In the genomic region with DNA sequence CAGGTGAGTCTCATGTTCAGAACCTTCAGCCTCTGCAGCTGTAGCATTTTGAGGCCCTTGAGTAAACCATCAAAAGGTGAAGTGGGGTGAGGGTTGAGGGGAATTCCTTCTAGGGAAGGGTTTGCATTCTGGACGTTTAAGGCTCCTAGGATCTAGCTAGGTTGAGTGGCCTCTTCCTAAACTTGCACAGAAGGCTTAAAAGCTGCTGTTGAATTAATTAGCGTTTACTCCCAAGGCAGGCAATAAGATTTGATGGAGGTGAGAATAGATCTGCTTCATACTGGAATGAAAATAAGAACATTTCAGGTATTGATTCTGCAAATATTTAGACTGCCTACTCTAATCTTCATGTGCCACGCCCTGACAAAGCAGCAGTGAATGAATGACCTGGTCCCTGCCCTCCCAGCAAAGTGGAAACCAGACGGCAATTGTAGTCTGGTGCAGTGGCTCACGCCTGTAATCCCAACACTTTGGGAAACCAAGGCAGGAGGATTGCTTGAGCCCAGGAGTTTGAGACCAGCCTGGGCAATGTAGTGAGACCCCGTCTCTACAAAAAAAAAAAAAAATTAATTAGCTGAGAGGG, we compare ENCODE assay signal across 21 cellular contexts. TPM values are rescaled to one million over a fixed set of nuclear protein-coding genes. Genes with fewer than 3 reads are reported as not detected.
DNase-seq lines count a peak whose midpoint lies in the region; ATAC-seq and TF ChIP-seq lines count a peak whose summit lies in the region.
"Had no signal": no experiment of that assay in that cellular context is flagged by ENCODE, and none has a peak within 500 bp of the region (broad histone marks: within the 10 kb centered on the region; RNA-seq: fewer than 3 reads in every experiment).

No MANE protein-coding gene starts in this region.

- no peak overlapping the region for H3K4me2 ChIP-seq in neural progenitor cell
- H3K4me2 ChIP-seq: GM23338 had no signal

- no peaks in the 10 kb centered on the region for H3K9me3 ChIP-seq in colonic mucosa
- H3K9me3 ChIP-seq in mucosa of stomach (ENCODE audit: control insufficient read depth, low read length): no peaks in the 10 kb centered on the region
- H3K9me3 ChIP-seq in neural progenitor cell (ENCODE audit: low read depth): no peaks in the 10 kb centered on the region

- H3K4me3 ChIP-seq in colonic mucosa (no peak overlapping the region), mucosa of stomach (ENCODE audit: low read length) (no peak overlapping the region), neural progenitor cell (no peak overlapping the region)
- H3K4me3 ChIP-seq: GM23338, SK-N-MC had no signal

- H3K4me3 Mint-ChIP-seq in type B pancreatic cell (no peak overlapping the region), neural progenitor cell (no peak overlapping the region)
- H3K4me3 Mint-ChIP-seq: GM23338 had no signal

- H3K9me3 Mint-ChIP-seq in type B pancreatic cell (no peaks in the 10 kb centered on the region), neural progenitor cell (no peaks in the 10 kb centered on the region)
- H3K9me3 Mint-ChIP-seq: GM23338 had no signal

- H3K9ac ChIP-seq in colonic mucosa (ENCODE audit: low read depth in 2 of 2, low read length in 2 of 2): no peak overlapping the region
- H3K9ac ChIP-seq in mucosa of stomach (ENCODE audit: low read length): peak overlapping the region; percentile 63
- H3K9ac ChIP-seq in neural progenitor cell: no peak overlapping the region

- no peak for ATAC-seq in GM21528 (IDR thresholded peaks at IDR 0.05; ENCODE audit: low FRiP score, unreplicated experiment)
- ATAC-seq: GM23338, HCT116 had no signal

- H3K36me3 Mint-ChIP-seq in type B pancreatic cell (no peaks in the 10 kb centered on the region), neural progenitor cell (no peaks in the 10 kb centered on the region)

- H3F3A ChIP-seq in neural progenitor cell (ENCODE audit: low read depth): no peaks in the 10 kb centered on the region

- TF ChIP-seq CTCF in colonic mucosa (IDR thresholded peaks at IDR 0.05): no peak
- no peak for TF ChIP-seq CTCF in type B pancreatic cell (conservative IDR thresholded peaks at IDR 0.05)
- TF ChIP-seq CTCF in neural progenitor cell (IDR thresholded peaks at IDR 0.05): no peak

- H3K36me3 ChIP-seq in colonic mucosa (no peaks in the 10 kb centered on the region), mucosa of stomach (ENCODE audit: control insufficient read depth, insufficient read depth, low read length) (no peaks in the 10 kb centered on the region), neural progenitor cell (no peaks in the 10 kb centered on the region)

- H3K27ac ChIP-seq in colonic mucosa: no peak overlapping the region
- H3K27ac ChIP-seq in neural progenitor cell: no peak overlapping the region
- H3K27ac ChIP-seq: C4-2B, SK-N-MC had no signal

- H3K27me3 ChIP-seq in colonic mucosa (no peaks in the 10 kb centered on the region), mucosa of stomach (ENCODE audit: control insufficient read depth, insufficient read depth, low read length) (no peaks in the 10 kb centered on the region), neural progenitor cell (no peaks in the 10 kb centered on the region)

- H4K20me1 ChIP-seq in neural progenitor cell (ENCODE audit: low read depth): no peaks in the 10 kb centered on the region

- intact Hi-C loops in colonic mucosa (cut with DNase I): no loop called here

- H3K79me2 ChIP-seq in neural progenitor cell (ENCODE audit: low read depth): no peaks in the 10 kb centered on the region

- no peaks in the 10 kb centered on the region for H3K4me1 ChIP-seq in colonic mucosa
- H3K4me1 ChIP-seq in mucosa of stomach (ENCODE audit: control insufficient read depth, insufficient read depth, low read length): peaks cover 39% of the 10 kb centered on the region
- no peaks in the 10 kb centered on the region for H3K4me1 ChIP-seq in neural progenitor cell

- H3K4me1 Mint-ChIP-seq in type B pancreatic cell (ENCODE audit: unreplicated experiment) (no peaks in the 10 kb centered on the region), neural progenitor cell (no peaks in the 10 kb centered on the region)

- H3K27ac Mint-ChIP-seq in type B pancreatic cell (peak overlapping the region; percentile 67), neural progenitor cell (no peak overlapping the region)

- no peak overlapping the region for H2AFZ ChIP-seq in neural progenitor cell (replicated peaks)
- H2AFZ ChIP-seq: GM23338 had no signal

- DNase-seq in HuH-7 (ENCODE audit: low spot score): peak; percentile 59
- peak; percentile 57 for DNase-seq in colonic mucosa
- no peak for DNase-seq in type B pancreatic cell (ENCODE audit: extremely low spot score, unreplicated experiment)
- no peak for DNase-seq in GOT3 (lab: John Stamatoyannopoulos, UW)
- DNase-seq in neural progenitor cell (ENCODE audit: low spot score): no peak
- DNase-seq: AML-193, DMS153, GF-D8, KG1, NCI-H1694 treated with DMSO at 0.1 percent for 48 hours, NCI-H510A, NCI-H748 treated with DMSO at 0.1 percent for 48 hours, SHP77 had no signal

- H3K27me3 Mint-ChIP-seq in type B pancreatic cell: peaks cover 4% of the 10 kb centered on the region
- H3K27me3 Mint-ChIP-seq in neural progenitor cell (ENCODE audit: insufficient read depth, low read depth): peaks cover 12% of the 10 kb centered on the region

RNA-seq across cellular contexts. Expression of gene KPNA7, which starts 11.4 kb away (rescaled TPM):
- total RNA-seq in colonic mucosa (under 1 TPM; 0.19 to 0.62 TPM), type B pancreatic cell (ENCODE audit: low replicate concordance) (0.17 and 0.48 TPM in 2 replicates), neural progenitor cell (ENCODE audit: low replicate concordance) (not detected in 2 replicates)
- total RNA-seq: GM23338, OCI-LY7, RPMI7951 had no signal

RNA-seq across cellular contexts. Expression of gene MYH16, which starts 53.4 kb away (rescaled TPM):
- total RNA-seq in colonic mucosa: not detected
- not detected in 2 replicates for total RNA-seq in type B pancreatic cell (ENCODE audit: low replicate concordance)
- not detected in 2 replicates for total RNA-seq in neural progenitor cell (ENCODE audit: low replicate concordance)
- total RNA-seq: GM23338, OCI-LY7 had no signal

Comparison
In these comparisons a context has a peak if more than half of its experiments do, and no peak if none do; other contexts are left out.
1. DNase-seq: peak in HuH-7 (single experiment) and colonic mucosa (single experiment); none in type B pancreatic cell (single experiment), GOT3 (single experiment) and neural progenitor cell (single experiment).